In the genomic region with DNA sequence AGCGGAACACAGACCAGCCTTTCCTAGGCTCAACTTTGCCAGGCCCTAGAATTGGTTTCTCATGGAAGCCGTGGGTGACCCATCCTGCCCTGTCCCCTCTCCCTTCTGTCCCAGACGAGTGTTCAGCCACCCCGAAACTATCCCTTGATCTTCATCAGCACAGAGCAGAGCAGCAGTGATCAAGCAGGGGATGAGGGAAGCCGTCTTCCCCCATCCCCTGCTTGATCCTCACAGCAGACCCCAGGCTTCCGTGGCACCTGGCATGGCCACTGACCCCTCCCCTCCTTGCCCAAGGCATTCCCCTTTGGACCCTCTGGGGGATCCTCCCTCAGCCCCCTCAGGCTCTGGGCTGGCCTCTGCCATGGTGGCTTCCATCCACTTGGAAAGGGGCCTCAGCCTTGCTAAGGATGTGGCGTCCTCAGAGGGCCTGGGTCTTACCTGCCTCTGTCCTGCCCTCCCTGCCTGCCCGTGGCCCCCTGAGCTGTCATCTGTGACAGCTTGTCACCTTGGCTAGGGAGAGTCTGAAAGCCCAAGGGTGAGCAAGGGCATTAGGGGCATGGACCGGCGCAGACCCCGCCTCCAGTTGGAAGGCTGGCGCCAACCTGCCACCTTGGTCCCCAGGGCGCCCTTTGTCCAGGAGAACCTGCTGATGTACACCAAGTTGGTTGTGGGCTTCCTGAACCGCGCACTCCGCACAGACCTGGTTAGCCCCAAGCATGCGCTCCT, we compare ENCODE assay signal across 20 cellular contexts. TPM values are rescaled to one million over a fixed set of nuclear protein-coding genes. Genes with fewer than 3 reads are reported as not detected.
DNase-seq lines count a peak whose midpoint lies in the region; ATAC-seq and TF ChIP-seq lines count a peak whose summit lies in the region.
"Had no signal": no experiment of that assay in that cellular context is flagged by ENCODE, and none has a peak within 500 bp of the region (broad histone marks: within the 10 kb centered on the region; RNA-seq: fewer than 3 reads in every experiment).

No MANE protein-coding gene starts in this region.

- no peak overlapping the region for H3K27ac ChIP-seq in breast epithelium
- H3K27ac ChIP-seq in endodermal cell (ENCODE audit: low read depth, low read length) = no peak overlapping the region
- no peak overlapping the region for H3K27ac ChIP-seq in CD4-positive, alpha-beta memory T cell (ENCODE audit: low read depth, low read length)
- H3K27ac ChIP-seq: BLaER1 treated with 17β-estradiol and CSF1 and Interleukin-3, amounts not matched to agents 10 nM and 100 nM; KMS-11; PC-9; RWPE1; SJCRH30 had no signal

- H3K9me3 Mint-ChIP-seq in MCF 10A (ENCODE audit: unreplicated experiment) (no peaks in the 10 kb centered on the region), endodermal cell (no peaks in the 10 kb centered on the region)
- H3K9me3 Mint-ChIP-seq in CD4-positive, alpha-beta memory T cell = no peaks in the 10 kb centered on the region
- H3K9me3 Mint-ChIP-seq: CD8-positive, alpha-beta memory T cell; GM23338 had no signal

- intact Hi-C loops in MCF 10A (cut with micrococcal nuclease) (no loop called here), breast epithelium (cut with DNase I; ENCODE audit: low total_unique reads) (no loop called here), posterior vena cava (cut with DNase I) (no loop called here)
- intact Hi-C loops in CD4-positive, alpha-beta memory T cell (cut with micrococcal nuclease) = no loop called here

- H3K27me3 Mint-ChIP-seq in MCF 10A (ENCODE audit: insufficient read depth, unreplicated experiment) = no peaks in the 10 kb centered on the region
- no peaks in the 10 kb centered on the region for H3K27me3 Mint-ChIP-seq in endodermal cell (ENCODE audit: insufficient read depth)
- H3K27me3 Mint-ChIP-seq in CD4-positive, alpha-beta memory T cell = no peaks in the 10 kb centered on the region
- H3K27me3 Mint-ChIP-seq: CD8-positive, alpha-beta memory T cell had no signal

- no TSS peak for BruUV-seq in MCF 10A (replicated peaks; lab: Mats Ljungman, UMichigan)

- H3K36me3 ChIP-seq in breast epithelium (no peaks in the 10 kb centered on the region), endodermal cell (ENCODE audit: control insufficient read depth, insufficient read depth, low read length) (peaks cover 4% of the 10 kb centered on the region)
- no peaks in the 10 kb centered on the region for H3K36me3 ChIP-seq in CD4-positive, alpha-beta memory T cell (ENCODE audit: insufficient read depth, low read length)
- H3K36me3 ChIP-seq: SJCRH30 had no signal

- H3K27ac Mint-ChIP-seq in MCF 10A (ENCODE audit: low read depth, unreplicated experiment) = peak overlapping the region; percentile 51
- H3K27ac Mint-ChIP-seq in endodermal cell = peak overlapping the region; percentile 48
- no peak overlapping the region for H3K27ac Mint-ChIP-seq in CD4-positive, alpha-beta memory T cell
- H3K27ac Mint-ChIP-seq: GM23338 had no signal

- WGBS in endodermal cell (ENCODE audit: insufficient coverage in 1 of 2, insufficient read length in 1 of 2), 2 experiments = 96 to 97% methylated on average over 11 to 17 of the region's 17 CpGs

- no peak for ATAC-seq in HG03135 (IDR thresholded peaks at IDR 0.05; ENCODE audit: unreplicated experiment)

- DNase-seq in MCF 10A (ENCODE audit: unreplicated experiment) = no peak
- DNase-seq in breast epithelium (ENCODE audit: low spot score in 2 of 2) = no peak
- DNase-seq in endodermal cell = no peak
- DNase-seq in posterior vena cava (ENCODE audit: low spot score) = peak; percentile 68
- no peak for DNase-seq in ACHN
- no peak for DNase-seq in CD4-positive, alpha-beta memory T cell
- DNase-seq: CD8-positive, alpha-beta memory T cell; DMS53; EL; NCI-H1417; NCI-H187; NCI-H345; PC-9 had no signal

- TF ChIP-seq CTCF in MCF 10A (IDR thresholded peaks at IDR 0.05; ENCODE audit: unreplicated experiment) = no peak
- no peak for TF ChIP-seq CTCF in breast epithelium (IDR thresholded peaks at IDR 0.05)
- no peak for TF ChIP-seq CTCF in endodermal cell (conservative IDR thresholded peaks at IDR 0.05)

- no peaks in the 10 kb centered on the region for H3K27me3 ChIP-seq in breast epithelium
- no peaks in the 10 kb centered on the region for H3K27me3 ChIP-seq in endodermal cell (ENCODE audit: control insufficient read depth, insufficient read depth, low read length, poor library complexity, severe bottlenecking)
- H3K27me3 ChIP-seq in CD4-positive, alpha-beta memory T cell (ENCODE audit: insufficient read depth, low read length) = no peaks in the 10 kb centered on the region
- H3K27me3 ChIP-seq: BLaER1 treated with 17β-estradiol and CSF1 and Interleukin-3, amounts not matched to agents 10 nM and 100 nM; SJCRH30 had no signal

- CTCF ChIA-PET in MCF 10A (lab: Yijun Ruan, JAX) = no interaction called here
- CTCF ChIA-PET in CD4-positive, alpha-beta memory T cell (lab: Charles Lee; ENCODE audit: partially characterized antibody) = no interaction called here

- H3K36me3 Mint-ChIP-seq in MCF 10A (ENCODE audit: insufficient read depth, unreplicated experiment) = peaks cover 25% of the 10 kb centered on the region
- H3K36me3 Mint-ChIP-seq in endodermal cell (ENCODE audit: low read depth) = peaks cover 33% of the 10 kb centered on the region
- H3K36me3 Mint-ChIP-seq in CD4-positive, alpha-beta memory T cell = peaks cover 7 to 47% of the 10 kb centered on the region in 2 donors

- no peak overlapping the region for H3K4me3 ChIP-seq in breast epithelium
- no peak overlapping the region for H3K4me3 ChIP-seq in endodermal cell (ENCODE audit: low read length)
- no peak overlapping the region for H3K4me3 ChIP-seq in CD4-positive, alpha-beta memory T cell (ENCODE audit: low read length in 2 of 2)
- H3K4me3 ChIP-seq: BLaER1 treated with 17β-estradiol and CSF1 and Interleukin-3, amounts not matched to agents 10 nM and 100 nM; GM23338; PC-9; SJCRH30 had no signal

- no peak overlapping the region for H3K9ac ChIP-seq in endodermal cell (ENCODE audit: extremely low read depth, low read length, poor library complexity, severe bottlenecking)
- H3K9ac ChIP-seq: BLaER1 treated with 17β-estradiol and CSF1 and Interleukin-3, amounts not matched to agents 10 nM and 100 nM; KMS-11 had no signal

- H3K9me3 ChIP-seq in breast epithelium (no peaks in the 10 kb centered on the region), endodermal cell (ENCODE audit: control insufficient read depth, low read length) (no peaks in the 10 kb centered on the region)
- H3K9me3 ChIP-seq in CD4-positive, alpha-beta memory T cell (ENCODE audit: control insufficient read depth in 1 of 2, low read length in 2 of 2) = no peaks in the 10 kb centered on the region
- H3K9me3 ChIP-seq: BLaER1 treated with 17β-estradiol and CSF1 and Interleukin-3, amounts not matched to agents 10 nM and 100 nM; SJCRH30 had no signal

- no peak for TF ChIP-seq POLR2A in breast epithelium (IDR thresholded peaks at IDR 0.05)

- no peak overlapping the region for H3K4me3 Mint-ChIP-seq in MCF 10A (ENCODE audit: unreplicated experiment)
- H3K4me3 Mint-ChIP-seq in endodermal cell = no peak overlapping the region
- peak overlapping the region in 1 of 8 donors; percentile 38 for H3K4me3 Mint-ChIP-seq in CD4-positive, alpha-beta memory T cell
- H3K4me3 Mint-ChIP-seq: CD8-positive, alpha-beta memory T cell; GM23338 had no signal

- H3K4me1 Mint-ChIP-seq in MCF 10A (ENCODE audit: insufficient read depth, unreplicated experiment) = no peaks in the 10 kb centered on the region
- H3K4me1 Mint-ChIP-seq in endodermal cell = no peaks in the 10 kb centered on the region
- H3K4me1 Mint-ChIP-seq in CD4-positive, alpha-beta memory T cell = no peaks in the 10 kb centered on the region
- H3K4me1 Mint-ChIP-seq: GM23338 had no signal

- no peaks in the 10 kb centered on the region for H3K4me1 ChIP-seq in breast epithelium
- H3K4me1 ChIP-seq in endodermal cell (ENCODE audit: control insufficient read depth, insufficient read depth, low read length) = no peaks in the 10 kb centered on the region
- H3K4me1 ChIP-seq in CD4-positive, alpha-beta memory T cell (ENCODE audit: insufficient read depth, low read length) = no peaks in the 10 kb centered on the region
- H3K4me1 ChIP-seq: SJCRH30 had no signal

- in situ Hi-C loops in ACHN (cut with HindIII; ENCODE audit: low pct_ligation_motif_present, low pct_unique_long_range_greater_than_20kb, low sequenced_read_pairs) = no loop called here

- POLR2A ChIA-PET in MCF 10A (lab: Yijun Ruan, JAX) = no interaction called here
- POLR2A ChIA-PET in CD4-positive, alpha-beta memory T cell (lab: Charles Lee; ENCODE audit: partially characterized antibody) = no interaction called here

RNA-seq across cellular contexts. Expression of gene CCDC74A, which starts 10.4 kb away (rescaled TPM):
- total RNA-seq in MCF 10A (2022) (0.32 and 1.1 TPM in 2 replicates), breast epithelium (100 to 1,000 TPM in 1 of 3 donors, 10 to 100 TPM in 1, 1 to 10 TPM in 1; 8.2 to 100 (median 61.3) TPM), endodermal cell (10 to 100 TPM; 17.3 to 29.9 TPM), posterior vena cava (1 to 10 TPM; 3.9 to 4.4 TPM)
- polyA plus RNA-seq in endodermal cell (2013, experiment 1 of 2) = 42.5 TPM
- polyA plus RNA-seq in endodermal cell (2013, experiment 2 of 2) = 46.0 TPM
- under 1 TPM in 1 of 2 experiments, not detected in 1; 0.38 TPM for total RNA-seq in CD4-positive, alpha-beta memory T cell
- polyA plus RNA-seq in CD4-positive, alpha-beta memory T cell = under 1 TPM; 0.42 to 0.54 TPM
- total RNA-seq: SJCRH30 had no signal

RNA-seq across cellular contexts. Expression of gene MZT2A, which starts 25.1 kb away (rescaled TPM):
- 147 and 148 TPM in 2 replicates for total RNA-seq in MCF 10A (2022)
- 10 to 100 TPM; 39.8 to 50.5 (median 50.2) TPM for total RNA-seq in breast epithelium
- 100 to 1,000 TPM; 133 to 144 TPM for total RNA-seq in endodermal cell
- 105 TPM for polyA plus RNA-seq in endodermal cell (2013, experiment 1 of 2)
- 98.1 TPM for polyA plus RNA-seq in endodermal cell (2013, experiment 2 of 2)
- 10 to 100 TPM; 42.8 to 44.5 TPM for total RNA-seq in posterior vena cava
- 100 to 1,000 TPM; 108 to 115 TPM for total RNA-seq in CD4-positive, alpha-beta memory T cell
- polyA plus RNA-seq in CD4-positive, alpha-beta memory T cell = 100 to 1,000 TPM in 1 of 2 donors, 10 to 100 TPM in 1; 97.6 to 126 TPM

RNA-seq across cellular contexts. Expression of gene TUBA3D, which starts 41.4 kb away (rescaled TPM):
- total RNA-seq in MCF 10A (2022) (not detected in 2 replicates), breast epithelium (not detected), endodermal cell (not detected), posterior vena cava (not detected)
- polyA plus RNA-seq in endodermal cell (2013, experiment 1 of 2) = not detected
- polyA plus RNA-seq in endodermal cell (2013, experiment 2 of 2) = not detected
- not detected for total RNA-seq in CD4-positive, alpha-beta memory T cell
- not detected for polyA plus RNA-seq in CD4-positive, alpha-beta memory T cell
- total RNA-seq: A673; CD8-positive, alpha-beta memory T cell; GM23338; PC-9; SJCRH30 had no signal

Comparison
In these comparisons a context has a peak if more than half of its experiments do, and no peak if none do; other contexts are left out.
1. H3K27ac Mint-ChIP-seq: peak in MCF 10A (single experiment) and endodermal cell (single experiment); none in CD4-positive, alpha-beta memory T cell (0 of 7).